1 cellular context compared by ENCODE assay signal in genomic region chr2:178479758-178480226, GRCh38.
TF ChIP-seq lines count a peak whose summit lies in the region.

No MANE protein-coding gene starts in this region.

TF ChIP-seq in endothelial cell of umbilical vein, 7 proteins besides CTCF, POLR2A, EP300 and RAD21:
- TF ChIP-seq GATA2 (IDR thresholded peaks at IDR 0.05; ENCODE audit: insufficient read depth, insufficient read length, low read depth, low read length) (no peak), JUN (IDR thresholded peaks at IDR 0.05; ENCODE audit: borderline replicate concordance, insufficient read depth, insufficient read length, low read depth) (no peak), MAX (IDR thresholded peaks at IDR 0.05; ENCODE audit: insufficient read depth, insufficient read length) (no peak), FOS (IDR thresholded peaks at IDR 0.05; ENCODE audit: borderline replicate concordance, insufficient read depth, low read length) (no peak), POLR2AphosphoS5 (IDR thresholded peaks at IDR 0.05; ENCODE audit: insufficient read depth, low read depth, low read length) (no peak), EZH2 (IDR thresholded peaks at IDR 0.05; ENCODE audit: borderline replicate concordance, low read depth, low read length, severe bottlenecking) (no peak), MYC (IDR thresholded peaks at IDR 0.05; ENCODE audit: low read depth, low read length) (no peak)
TF ChIP-seq in endothelial cell of umbilical vein: peak in this region for 0.
